19 cellular contexts compared by ENCODE assay signal in the genomic region with DNA sequence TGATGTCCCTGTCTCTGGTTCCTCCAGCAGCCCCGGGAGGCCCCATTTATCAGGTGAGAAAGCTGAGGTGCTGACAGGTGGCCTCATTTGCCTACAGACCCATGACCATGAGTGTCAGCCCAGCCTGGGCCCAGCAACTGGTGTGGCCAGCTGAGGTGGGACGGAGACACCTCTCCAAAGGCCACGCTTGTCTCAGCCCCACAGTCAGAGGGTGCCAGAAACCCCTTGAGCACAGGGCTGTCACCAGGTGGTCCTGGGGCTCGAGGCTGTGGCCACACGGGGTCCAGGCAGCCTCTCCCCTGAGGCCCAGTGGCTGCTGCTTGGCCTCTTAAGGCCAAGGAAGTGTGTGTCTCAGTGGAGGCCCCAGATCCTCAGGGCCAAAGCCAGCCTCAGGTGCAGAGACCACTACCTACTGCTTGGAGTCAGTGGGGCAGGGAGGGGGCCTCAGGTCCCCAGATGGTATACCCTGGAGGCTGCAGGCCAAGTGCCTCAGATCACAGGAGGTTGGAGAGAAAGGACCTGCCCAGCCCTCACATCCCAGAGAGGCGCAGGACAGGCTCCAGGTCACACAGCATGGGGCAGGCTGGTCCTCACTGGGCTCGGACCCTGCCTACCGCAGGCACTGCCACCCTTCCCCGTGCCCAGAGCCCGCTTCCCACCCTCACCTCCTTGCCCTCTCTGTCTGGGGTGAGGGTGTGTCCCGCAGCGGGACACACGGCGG. TPM values are rescaled to one million over a fixed set of nuclear protein-coding genes. Genes with fewer than 3 reads are reported as not detected.
DNase-seq lines count a peak whose midpoint lies in the region; ATAC-seq and TF ChIP-seq lines count a peak whose summit lies in the region.
"Had no signal": no experiment of that assay in that cellular context is flagged by ENCODE, and none has a peak within 500 bp of the region (broad histone marks: within the 10 kb centered on the region; RNA-seq: fewer than 3 reads in every experiment).

No MANE protein-coding gene starts in this region.

- DNase-seq in right cardiac atrium (peak; percentile 8 to 41 (median 26)), left ventricle myocardium inferior (no peak), neuronal stem cell (ENCODE audit: low spot score) (no peak), COLO829 (ENCODE audit: low spot score) (no peak), NAMALWA (ENCODE audit: low spot score) (no peak)
- DNase-seq in stimulated activated CD4-positive, alpha-beta T cell treated with anti-CD3 and anti-CD28 coated beads, Interleukin-2, amount 100 ng/mL, for 24 hours = no peak
- DNase-seq: Calu3; CD4-positive, alpha-beta T cell; DMS79 treated with DMSO at 0.1 percent for 48 hours; GF-D8; H9; IMR-90; KBM-7 had no signal

- H3K79me1 ChIP-seq in neuronal stem cell (ENCODE audit: low read depth, low read length) = peaks cover 2% of the 10 kb centered on the region

- peak overlapping the region; percentile 58 for H3K18ac ChIP-seq in neuronal stem cell (ENCODE audit: low read length)

- peak overlapping the region; percentile 21 for H3K27ac Mint-ChIP-seq in dendritic cell treated with granulocyte-macrophage colony-stimulating factor and Interleukin-4, amounts not matched to agents 40 ng/mL and 50 ng/mL, for 4 days
- H3K27ac Mint-ChIP-seq: B cell; CD4-positive, alpha-beta T cell had no signal

- H3K4me1 ChIP-seq in right cardiac atrium (ENCODE audit: control insufficient read depth, insufficient read depth, low read length) (peaks cover 3% of the 10 kb centered on the region), left ventricle myocardium inferior (peaks cover 27% of the 10 kb centered on the region), neuronal stem cell (ENCODE audit: control insufficient read depth in 2 of 2, insufficient read depth in 1 of 2, low read depth in 1 of 2, low read length in 2 of 2) (peaks cover 10 to 14% of the 10 kb centered on the region in 2 donors)
- peaks cover 56 to 100% (median 64%) of the 10 kb centered on the region in 10 experiments for H3K4me1 ChIP-seq in BLaER1 treated with 17β-estradiol and CSF1 and Interleukin-3, amounts not matched to agents 10 nM and 100 nM

- H3K36me3 Mint-ChIP-seq in dendritic cell treated with granulocyte-macrophage colony-stimulating factor and Interleukin-4, amounts not matched to agents 40 ng/mL and 50 ng/mL, for 4 days (ENCODE audit: low read depth) = peaks cover 62% of the 10 kb centered on the region

- no peak overlapping the region for H4K91ac ChIP-seq in neuronal stem cell (ENCODE audit: low read depth, low read length, poor library complexity)

- H3K9me3 ChIP-seq in right cardiac atrium (ENCODE audit: control insufficient read depth, low read length) = no peaks in the 10 kb centered on the region
- H3K9me3 ChIP-seq in left ventricle myocardium inferior (replicated peaks) = no peaks in the 10 kb centered on the region
- no peaks in the 10 kb centered on the region for H3K9me3 ChIP-seq in BLaER1 treated with 17β-estradiol and CSF1 and Interleukin-3, amounts not matched to agents 10 nM and 100 nM (replicated peaks in 1 of 11)
- H3K9me3 ChIP-seq in neuronal stem cell (replicated peaks in 1 of 2; ENCODE audit: control insufficient read depth in 2 of 2, insufficient read depth in 1 of 2, low read depth in 1 of 2, low read length in 2 of 2) = no peaks in the 10 kb centered on the region

- no peak overlapping the region for H3K4me3 Mint-ChIP-seq in dendritic cell treated with granulocyte-macrophage colony-stimulating factor and Interleukin-4, amounts not matched to agents 40 ng/mL and 50 ng/mL, for 4 days
- H3K4me3 Mint-ChIP-seq: B cell; CD4-positive, alpha-beta T cell; GM23338 had no signal

- peaks cover 21% of the 10 kb centered on the region for H3K4me1 Mint-ChIP-seq in dendritic cell treated with granulocyte-macrophage colony-stimulating factor and Interleukin-4, amounts not matched to agents 40 ng/mL and 50 ng/mL, for 4 days (ENCODE audit: low read depth)
- H3K4me1 Mint-ChIP-seq: B cell had no signal

- no peak for ATAC-seq in right cardiac atrium

- H2BK5ac ChIP-seq in neuronal stem cell (ENCODE audit: low read length) = peak overlapping the region; percentile 88

- H3K36me3 ChIP-seq in left ventricle myocardium inferior = peaks cover 52% of the 10 kb centered on the region
- peaks cover 0 to 73% (median 0%) of the 10 kb centered on the region in 11 experiments; a peak in 6 of 22 replicates for H3K36me3 ChIP-seq in BLaER1 treated with 17β-estradiol and CSF1 and Interleukin-3, amounts not matched to agents 10 nM and 100 nM
- no peaks in the 10 kb centered on the region for H3K36me3 ChIP-seq in neuronal stem cell (replicated peaks in 1 of 2; ENCODE audit: control insufficient read depth in 2 of 2, insufficient read depth in 2 of 2, low read length in 2 of 2)

- no peaks in the 10 kb centered on the region for H3K9me3 Mint-ChIP-seq in dendritic cell treated with granulocyte-macrophage colony-stimulating factor and Interleukin-4, amounts not matched to agents 40 ng/mL and 50 ng/mL, for 4 days
- H3K9me3 Mint-ChIP-seq: CD4-positive, alpha-beta T cell; GM23338; H9 had no signal

- H3K23ac ChIP-seq in neuronal stem cell (ENCODE audit: low read depth, low read length, poor library complexity) = peak overlapping the region; percentile 23

- H3K27ac ChIP-seq in right cardiac atrium (ENCODE audit: low read length) = no peak overlapping the region
- H3K27ac ChIP-seq in left ventricle myocardium inferior (replicated peaks) = no peak overlapping the region
- peak overlapping the region in 6 of 11 experiments; percentile 6 to 79 (median 44); a peak in 6 of 22 replicates for H3K27ac ChIP-seq in BLaER1 treated with 17β-estradiol and CSF1 and Interleukin-3, amounts not matched to agents 10 nM and 100 nM
- no peak overlapping the region for H3K27ac ChIP-seq in neuronal stem cell (replicated peaks; ENCODE audit: low read length)
- H3K27ac ChIP-seq: C4-2B had no signal

- H2BK15ac ChIP-seq in neuronal stem cell (ENCODE audit: low read length) = peak overlapping the region; percentile 86

- WGBS in right cardiac atrium = 87% methylated on average over 14 of the region's 14 CpGs
- no CpG with 5 or more reads among the region's 14 CpGs for WGBS in neuronal stem cell (ENCODE audit: extremely low coverage in 2 of 2, insufficient read length in 2 of 2, insufficient replicate concordance in 1 of 2), 2 donors

- no peak overlapping the region for H4K8ac ChIP-seq in neuronal stem cell (ENCODE audit: low read depth, low read length)

- H2AK5ac ChIP-seq in neuronal stem cell (ENCODE audit: low read depth, low read length) = peak overlapping the region; percentile 85

- H3K9ac ChIP-seq in BLaER1 treated with 17β-estradiol and CSF1 and Interleukin-3, amounts not matched to agents 10 nM and 100 nM = peak overlapping the region in 10 of 11 experiments; percentile 28 to 77 (median 67); a peak in 13 of 22 replicates
- H3K9ac ChIP-seq in neuronal stem cell (ENCODE audit: low read depth, low read length, poor library complexity) = peak overlapping the region; percentile 45

- no peak overlapping the region for H2AFZ ChIP-seq in neuronal stem cell (ENCODE audit: low read length)

- H4K20me1 ChIP-seq in BLaER1 treated with 17β-estradiol and CSF1 and Interleukin-3, amounts not matched to agents 10 nM and 100 nM = no peaks in the 10 kb centered on the region

- H3K14ac ChIP-seq in neuronal stem cell (ENCODE audit: low read length) = peak overlapping the region; percentile 56

- peak overlapping the region; percentile 80 to 97 (median 87) for H3K4me2 ChIP-seq in BLaER1 treated with 17β-estradiol and CSF1 and Interleukin-3, amounts not matched to agents 10 nM and 100 nM
- no peak overlapping the region for H3K4me2 ChIP-seq in neuronal stem cell (ENCODE audit: insufficient read depth, low read length, poor library complexity, severe bottlenecking)

- no peak overlapping the region for H3K4me3 ChIP-seq in right cardiac atrium (ENCODE audit: low read length)
- no peak overlapping the region for H3K4me3 ChIP-seq in left ventricle myocardium inferior
- H3K4me3 ChIP-seq in BLaER1 treated with 17β-estradiol and CSF1 and Interleukin-3, amounts not matched to agents 10 nM and 100 nM = no peak overlapping the region
- H3K4me3 ChIP-seq in neuronal stem cell (ENCODE audit: low read length in 2 of 2) = no peak overlapping the region
- H3K4me3 ChIP-seq: GM23338 had no signal

- H3K27me3 Mint-ChIP-seq in dendritic cell treated with granulocyte-macrophage colony-stimulating factor and Interleukin-4, amounts not matched to agents 40 ng/mL and 50 ng/mL, for 4 days = peaks cover 33% of the 10 kb centered on the region

- H3K27me3 ChIP-seq in right cardiac atrium (ENCODE audit: control insufficient read depth, insufficient read depth) = no peaks in the 10 kb centered on the region
- no peaks in the 10 kb centered on the region for H3K27me3 ChIP-seq in left ventricle myocardium inferior (ENCODE audit: low read depth)
- no peaks in the 10 kb centered on the region for H3K27me3 ChIP-seq in BLaER1 treated with 17β-estradiol and CSF1 and Interleukin-3, amounts not matched to agents 10 nM and 100 nM
- H3K27me3 ChIP-seq in neuronal stem cell (ENCODE audit: control insufficient read depth in 3 of 3, insufficient read depth in 3 of 3, low read depth in 1 of 3, low read length in 3 of 3) = peaks cover 0 to 5% (median 0%) of the 10 kb centered on the region in 3 experiments

- intact Hi-C loops in right cardiac atrium (cut with DNase I) (no loop called here), left ventricle myocardium inferior (cut with micrococcal nuclease) (no loop called here)
- intact Hi-C loops in dendritic cell treated with granulocyte-macrophage colony-stimulating factor and Interleukin-4, amounts not matched to agents 40 ng/mL and 50 ng/mL, for 4 days (cut with micrococcal nuclease) = no loop called here

- no peak overlapping the region for H2BK120ac ChIP-seq in neuronal stem cell (ENCODE audit: low read depth, low read length)

- H3K4ac ChIP-seq in neuronal stem cell (ENCODE audit: low read length) = peak overlapping the region; percentile 72

- H2BK12ac ChIP-seq in neuronal stem cell (ENCODE audit: low read length) = peak overlapping the region; percentile 35

- TF ChIP-seq CTCF in left ventricle myocardium inferior (IDR thresholded peaks at IDR 0.05; ENCODE audit: borderline replicate concordance) = no peak

RNA-seq across cellular contexts. Expression of gene RAB3IL1, which starts 11.4 kb away (rescaled TPM):
- total RNA-seq in right cardiac atrium (10 to 100 TPM; 12.0 to 18.9 (median 14.9) TPM), left ventricle myocardium inferior (9.5 TPM)
- 9.7 TPM for polyA plus RNA-seq in right cardiac atrium
- polyA plus RNA-seq in neuronal stem cell (2013, experiment 1 of 2) = 2.4 TPM
- 3.5 TPM for polyA plus RNA-seq in neuronal stem cell (2013, experiment 2 of 2)
- total RNA-seq: B cell; CD4-positive, alpha-beta T cell had no signal

RNA-seq across cellular contexts. Expression of gene FADS3, which starts 14.6 kb away (rescaled TPM):
- total RNA-seq in right cardiac atrium (10 to 100 TPM; 37.5 to 50.1 (median 42.5) TPM), left ventricle myocardium inferior (65.5 TPM)
- polyA plus RNA-seq in right cardiac atrium = 43.1 TPM
- polyA plus RNA-seq in neuronal stem cell (2013, experiment 1 of 2) = 25.1 TPM
- polyA plus RNA-seq in neuronal stem cell (2013, experiment 2 of 2) = 25.6 TPM

RNA-seq across cellular contexts. Expression of gene BEST1, which starts 44.2 kb away (rescaled TPM):
- 1 to 10 TPM; 2.9 to 4.6 (median 3.2) TPM for total RNA-seq in right cardiac atrium
- polyA plus RNA-seq in right cardiac atrium = 4.6 TPM
- total RNA-seq in left ventricle myocardium inferior = 0.58 TPM
- 0.11 TPM for polyA plus RNA-seq in neuronal stem cell (2013, experiment 1 of 2)
- polyA plus RNA-seq in neuronal stem cell (2013, experiment 2 of 2) = 0.10 TPM
- total RNA-seq: HT1080 had no signal

Comparison
In these comparisons a context has a peak if more than half of its experiments do, and no peak if none do; other contexts are left out.
1. DNase-seq: peak in right cardiac atrium (3 of 3); none in left ventricle myocardium inferior (single experiment), neuronal stem cell (single experiment), COLO829 (single experiment), NAMALWA (single experiment) and stimulated activated CD4-positive, alpha-beta T cell treated with anti-CD3 and anti-CD28 coated beads, Interleukin-2, amount 100 ng/mL, for 24 hours (0 of 2).
2. H3K27ac ChIP-seq: peak in BLaER1 treated with 17β-estradiol and CSF1 and Interleukin-3, amounts not matched to agents 10 nM and 100 nM (6 of 11); none in right cardiac atrium (single experiment), left ventricle myocardium inferior (single experiment) and neuronal stem cell (single experiment).